Comparison of ENCODE assay signal across 9 cellular contexts in genomic region chr4:120517966-120518365, GRCh38.
A peak's percentile ranks its signal among the peaks of the same experiment; 100 is the strongest.
DNase-seq lines count a peak whose midpoint lies in the region; ATAC-seq lines count a peak whose summit lies in the region.
"Had no signal": no experiment of that assay in that cellular context is flagged by ENCODE, and none has a peak within 500 bp of the region (broad histone marks: within the 10 kb centered on the region; RNA-seq: fewer than 3 reads in every experiment).

No MANE protein-coding gene starts in this region.

- H3K27ac Mint-ChIP-seq in activated T-helper 2 cell treated with anti-CD3 and anti-CD28 coated beads, Interferon-gamma antibody, Interleukin-2, Interleukin-4, amounts not matched to agents 10 μg/mL and 5 μg/mL and 100 μg/mL, durations not matched to agents 14 hours and 24 hours and 36 hours: no peak overlapping the region

- no peaks in the 10 kb centered on the region for H3K4me1 ChIP-seq in skeletal muscle satellite cell (ENCODE audit: control insufficient read depth, insufficient read depth, low read length)

- DNase-seq in RPMI7951 (ENCODE audit: low read depth): peak; percentile 71
- DNase-seq in glomerular endothelial cell (ENCODE audit: extremely low read depth, low read depth, low spot score): peak; percentile 48
- no peak for DNase-seq in NCI-H345 (lab: John Stamatoyannopoulos, UW)
- no peak for DNase-seq in SKM-1 (lab: John Stamatoyannopoulos, UW; ENCODE audit: unreplicated experiment)
- DNase-seq in activated CD4-positive, alpha-beta T cell treated with anti-CD3 and anti-CD28 coated beads for 48 hours: no peak
- DNase-seq in activated T-helper 2 cell treated with anti-CD3 and anti-CD28 coated beads, Interferon-gamma antibody, Interleukin-2, Interleukin-4, amounts not matched to agents 10 μg/mL and 5 μg/mL and 100 μg/mL, durations not matched to agents 14 hours and 24 hours and 36 hours (ENCODE audit: low spot score): no peak
- DNase-seq: small intestine had no signal

- H3K4me2 ChIP-seq in skeletal muscle satellite cell (ENCODE audit: low read length): peak overlapping the region; percentile 53

- H3K27me3 Mint-ChIP-seq in activated T-helper 2 cell treated with anti-CD3 and anti-CD28 coated beads, Interferon-gamma antibody, Interleukin-2, Interleukin-4, amounts not matched to agents 10 μg/mL and 5 μg/mL and 100 μg/mL, durations not matched to agents 14 hours and 24 hours and 36 hours (ENCODE audit: low read depth): no peaks in the 10 kb centered on the region

- no peaks in the 10 kb centered on the region for H3K9me3 Mint-ChIP-seq in activated T-helper 2 cell treated with anti-CD3 and anti-CD28 coated beads, Interferon-gamma antibody, Interleukin-2, Interleukin-4, amounts not matched to agents 10 μg/mL and 5 μg/mL and 100 μg/mL, durations not matched to agents 14 hours and 24 hours and 36 hours

- no peak overlapping the region for H3K4me3 Mint-ChIP-seq in activated T-helper 2 cell treated with anti-CD3 and anti-CD28 coated beads, Interferon-gamma antibody, Interleukin-2, Interleukin-4, amounts not matched to agents 10 μg/mL and 5 μg/mL and 100 μg/mL, durations not matched to agents 14 hours and 24 hours and 36 hours (ENCODE audit: low read depth)

- H3K36me3 Mint-ChIP-seq in activated T-helper 2 cell treated with anti-CD3 and anti-CD28 coated beads, Interferon-gamma antibody, Interleukin-2, Interleukin-4, amounts not matched to agents 10 μg/mL and 5 μg/mL and 100 μg/mL, durations not matched to agents 14 hours and 24 hours and 36 hours (ENCODE audit: low read depth): no peaks in the 10 kb centered on the region

- no peak overlapping the region for H3K9ac ChIP-seq in skeletal muscle satellite cell (ENCODE audit: low read depth, low read length)

- H3K27me3 ChIP-seq in skeletal muscle satellite cell (ENCODE audit: control insufficient read depth, insufficient read depth, low read length): no peaks in the 10 kb centered on the region

- H3K9me3 ChIP-seq in skeletal muscle satellite cell (replicated peaks; ENCODE audit: low read length): no peaks in the 10 kb centered on the region

- no peaks in the 10 kb centered on the region for H3K4me1 Mint-ChIP-seq in activated T-helper 2 cell treated with anti-CD3 and anti-CD28 coated beads, Interferon-gamma antibody, Interleukin-2, Interleukin-4, amounts not matched to agents 10 μg/mL and 5 μg/mL and 100 μg/mL, durations not matched to agents 14 hours and 24 hours and 36 hours (ENCODE audit: low read depth)

- peak; percentile 52 for ATAC-seq in GM21717 (IDR thresholded peaks at IDR 0.05; ENCODE audit: unreplicated experiment)

- H3K4me3 ChIP-seq in skeletal muscle satellite cell (ENCODE audit: low read length): peak overlapping the region; percentile 34

- H3K36me3 ChIP-seq in skeletal muscle satellite cell (ENCODE audit: insufficient read depth, low read length): no peaks in the 10 kb centered on the region

- intact Hi-C loops in activated T-helper 2 cell treated with anti-CD3 and anti-CD28 coated beads, Interferon-gamma antibody, Interleukin-2, Interleukin-4, amounts not matched to agents 10 μg/mL and 5 μg/mL and 100 μg/mL, durations not matched to agents 14 hours and 24 hours and 36 hours (cut with micrococcal nuclease): no loop called here

Comparison
In these comparisons a context has a peak if more than half of its experiments do, and no peak if none do; other contexts are left out.
1. DNase-seq: peak in RPMI7951 (single experiment) and glomerular endothelial cell (single experiment); none in NCI-H345 (single experiment), SKM-1 (single experiment), activated CD4-positive, alpha-beta T cell treated with anti-CD3 and anti-CD28 coated beads for 48 hours (single experiment) and activated T-helper 2 cell treated with anti-CD3 and anti-CD28 coated beads, Interferon-gamma antibody, Interleukin-2, Interleukin-4, amounts not matched to agents 10 μg/mL and 5 μg/mL and 100 μg/mL, durations not matched to agents 14 hours and 24 hours and 36 hours (single experiment).